9 cellular contexts compared by ENCODE assay signal in the genomic region with DNA sequence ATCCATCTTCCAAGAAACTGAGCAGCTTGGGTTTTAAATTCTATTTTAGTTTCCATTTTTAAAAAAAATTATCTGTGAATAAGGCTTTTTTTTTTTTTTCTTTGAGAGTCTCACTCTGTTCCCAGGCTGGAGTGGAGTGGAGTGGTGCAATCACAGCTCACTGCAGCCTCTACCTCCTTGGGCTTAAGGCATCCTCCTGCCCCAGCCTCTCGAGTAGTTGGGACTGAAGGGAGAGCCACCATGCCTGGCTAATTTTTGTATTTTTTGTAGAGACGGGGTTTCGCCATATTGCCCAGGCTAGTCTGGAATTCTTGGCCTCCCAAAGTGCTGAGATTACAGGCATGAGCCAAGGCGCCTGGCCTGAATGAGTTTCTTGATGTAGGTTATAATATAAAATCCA. TPM values are rescaled to one million over a fixed set of nuclear protein-coding genes. Genes with fewer than 3 reads are reported as not detected.
DNase-seq lines count a peak whose midpoint lies in the region; ATAC-seq and TF ChIP-seq lines count a peak whose summit lies in the region.
"Had no signal": no experiment of that assay in that cellular context is flagged by ENCODE, and none has a peak within 500 bp of the region (broad histone marks: within the 10 kb centered on the region; RNA-seq: fewer than 3 reads in every experiment).

No MANE protein-coding gene starts in this region.

- H3K4me3 ChIP-seq in rectal smooth muscle tissue (ENCODE audit: low read length), result peak overlapping the region; percentile 86

- peaks cover 69% of the 10 kb centered on the region for H3K36me3 Mint-ChIP-seq in activated CD4-positive, alpha-beta T cell treated with anti-CD3 and anti-CD28 coated beads for 36 hours (ENCODE audit: low read depth)

- peak overlapping the region; percentile 94 for H3K4me3 Mint-ChIP-seq in activated CD4-positive, alpha-beta T cell treated with anti-CD3 and anti-CD28 coated beads for 36 hours

- ATAC-seq in activated CD4-positive, alpha-beta T cell treated with anti-CD3 and anti-CD28 coated beads for 36 hours, result no peak
- ATAC-seq in HG02885 (IDR thresholded peaks at IDR 0.05; ENCODE audit: poor library complexity, unreplicated experiment), result no peak
- no peak for ATAC-seq in HG03108 (IDR thresholded peaks at IDR 0.05; ENCODE audit: unreplicated experiment)

- peak overlapping the region; percentile 79 for H3K27ac Mint-ChIP-seq in activated CD4-positive, alpha-beta T cell treated with anti-CD3 and anti-CD28 coated beads for 36 hours

- intact Hi-C loops in activated CD4-positive, alpha-beta T cell treated with anti-CD3 and anti-CD28 coated beads for 36 hours (cut with DNase I, micrococcal nuclease), result loop anchor here (2.0 to 10.0 kb wide), 5 partner anchors 469 to 923 kb away; partner anchors contain the start of genes COQ2 (in 1 of the 2), LIN54 (in 1 of the 2) and THAP9 (in 1 of the 2)

- H3K9me3 Mint-ChIP-seq in activated CD4-positive, alpha-beta T cell treated with anti-CD3 and anti-CD28 coated beads for 36 hours (ENCODE audit: low read depth), result no peaks in the 10 kb centered on the region

- CTCF ChIA-PET in activated CD4-positive, alpha-beta T cell treated with anti-CD3 and anti-CD28 coated beads for 36 hours (lab: Charles Lee), result interaction anchor here (0.7 to 1.0 kb wide), 2 partner anchors 66 to 1025 kb away, joined by 3 read pairs; no protein-coding TSS in a partner anchor
- CTCF ChIA-PET in RWPE1 (lab: Yijun Ruan, JAX), result interaction anchor here (0.5 to 0.6 kb wide), 2 partner anchors 32 to 69 kb away, joined by 3 to 4 read pairs; no protein-coding TSS in a partner anchor

- peaks cover 5% of the 10 kb centered on the region for H3K36me3 ChIP-seq in rectal smooth muscle tissue (ENCODE audit: control insufficient read depth, insufficient read depth, low read length)

- no peak for TF ChIP-seq CTCF in RWPE1 (conservative IDR thresholded peaks at IDR 0.05; ENCODE audit: low read depth)

- H3K9ac ChIP-seq in rectal smooth muscle tissue (ENCODE audit: low read length), result no peak overlapping the region

- peaks cover 16% of the 10 kb centered on the region for H3K4me1 ChIP-seq in rectal smooth muscle tissue (ENCODE audit: control insufficient read depth, insufficient read depth, low read length)

- H3K4me1 Mint-ChIP-seq in activated CD4-positive, alpha-beta T cell treated with anti-CD3 and anti-CD28 coated beads for 36 hours, result peaks cover 49% of the 10 kb centered on the region

- no peaks in the 10 kb centered on the region for H3K27me3 Mint-ChIP-seq in activated CD4-positive, alpha-beta T cell treated with anti-CD3 and anti-CD28 coated beads for 36 hours

- no peak for DNase-seq in activated CD4-positive, alpha-beta T cell treated with anti-CD3 and anti-CD28 coated beads for 36 hours
- no peak for DNase-seq in activated CD4-positive, alpha-beta T cell treated with anti-CD3 and anti-CD28 coated beads, Interleukin-2, amount 50 U/mL, for 48 hours
- DNase-seq in RWPE1 (ENCODE audit: low spot score) (no peak), epithelial cell of prostate (ENCODE audit: low read depth, low spot score) (no peak), NCI-H146 treated with DMSO at 0.1 percent for 48 hours (lab: John Stamatoyannopoulos, UW; ENCODE audit: unreplicated experiment) (no peak)
- DNase-seq: islet precursor cell had no signal

- no peaks in the 10 kb centered on the region for H3K27me3 ChIP-seq in rectal smooth muscle tissue (ENCODE audit: control insufficient read depth, insufficient read depth, low read length)

- H3K27ac ChIP-seq in RWPE1 (peak overlapping the region; percentile 37; the same call in 1 of the 2 replicates), epithelial cell of prostate (peak overlapping the region; percentile 92), rectal smooth muscle tissue (ENCODE audit: low read depth, low read length) (no peak overlapping the region)

- POLR2A ChIA-PET in activated CD4-positive, alpha-beta T cell treated with anti-CD3 and anti-CD28 coated beads for 36 hours (lab: Charles Lee), result interaction anchor here (0.8 to 1.4 kb wide), 2 partner anchors 58 to 147 kb away, joined by 3 to 6 read pairs; partner anchors contain the start of gene HNRNPD
- POLR2A ChIA-PET in RWPE1 (lab: Yijun Ruan, JAX; ENCODE audit: low non-redundant PET), result no interaction called here

RNA-seq across cellular contexts. Expression of gene ENOPH1, which starts 1.4 kb away (rescaled TPM):
- 10 to 100 TPM; 60.1 to 81.8 TPM for total RNA-seq in activated CD4-positive, alpha-beta T cell treated with anti-CD3 and anti-CD28 coated beads for 36 hours

RNA-seq across cellular contexts. Expression of gene HNRNPDL, which starts 1.6 kb away (rescaled TPM):
- total RNA-seq in activated CD4-positive, alpha-beta T cell treated with anti-CD3 and anti-CD28 coated beads for 36 hours, result 100 to 1,000 TPM; 308 to 345 TPM

RNA-seq across cellular contexts. Expression of gene HNRNPD, which starts 58.0 kb away (rescaled TPM):
- total RNA-seq in activated CD4-positive, alpha-beta T cell treated with anti-CD3 and anti-CD28 coated beads for 36 hours, result 100 to 1,000 TPM; 505 to 510 TPM
